Comparison of ENCODE assay signal across 8 cellular contexts in genomic region chr4:77158487-77158861, GRCh38. TPM values are rescaled to one million over a fixed set of nuclear protein-coding genes. Genes with fewer than 3 reads are reported as not detected.
A peak's percentile ranks its signal among the peaks of the same experiment; 100 is the strongest.
DNase-seq lines count a peak whose midpoint lies in the region; ATAC-seq, FAIRE-seq and TF ChIP-seq lines count a peak whose summit lies in the region.

No MANE protein-coding gene starts in this region.

- CTCF ChIA-PET in K562 (lab: Yijun Ruan, JAX; ENCODE audit: low intra/inter-chr PET ratio) = interaction anchor here (0.7 to 1.3 kb wide), 4 partner anchors 106 to 645 kb away, joined by 3 to 6 read pairs (median 3); no protein-coding TSS in a partner anchor

- no peaks in the 10 kb centered on the region for H3K27me3 ChIP-seq in K562 (ENCODE audit: control insufficient read depth in 2 of 2, insufficient read depth in 2 of 2, low read length in 2 of 2)
- H3K27me3 ChIP-seq in mesendoderm (ENCODE audit: insufficient read depth, low read length, poor library complexity) = no peaks in the 10 kb centered on the region
- no peaks in the 10 kb centered on the region for H3K27me3 ChIP-seq in foreskin keratinocyte

- no peaks in the 10 kb centered on the region for H4K20me1 ChIP-seq in K562 (replicated peaks; ENCODE audit: control insufficient read depth, insufficient read depth, low read length)

- peaks cover 3 to 17% of the 10 kb centered on the region in 2 experiments; a peak in 4 of 5 replicates for H3K4me1 ChIP-seq in K562 (replicated peaks in 1 of 2; ENCODE audit: control insufficient read depth in 2 of 2, insufficient read depth in 2 of 2, low read length in 2 of 2)
- H3K4me1 ChIP-seq in mesendoderm (ENCODE audit: control insufficient read depth, low read depth, low read length) = no peaks in the 10 kb centered on the region
- H3K4me1 ChIP-seq in foreskin keratinocyte = peaks cover 17% of the 10 kb centered on the region

- FAIRE-seq in K562 (lab: Jason Lieb, UNC) = no peak

- H3K79me1 ChIP-seq in mesendoderm (ENCODE audit: low read length) = no peaks in the 10 kb centered on the region

- H3K36me3 ChIP-seq in K562 (ENCODE audit: control insufficient read depth, insufficient read depth, low read length) (0 out of 3 replicates have a peak, but pooled peaks cover 3% of the 10 kb centered on the region), mesendoderm (ENCODE audit: control insufficient read depth, insufficient read depth, low read length) (peaks cover 4% of the 10 kb centered on the region)

- intact Hi-C loops in K562 (cut with micrococcal nuclease) = loop anchor here (5.0 kb wide), 2 partner anchors 51 to 106 kb away; no protein-coding TSS in a partner anchor
- intact Hi-C loops in left colon (cut with DNase I, micrococcal nuclease) = no loop called here

- TF ChIP-seq RAD21 in K562 (CRISPR knock-in tag; conservative IDR thresholded peaks at IDR 0.05 in 1 of 2, IDR thresholded peaks at IDR 0.05 in 1 of 2) = no peak

- H4K8ac ChIP-seq in mesendoderm (ENCODE audit: low read depth, low read length) = no peak overlapping the region

- peak overlapping the region; percentile 90 for H3K56ac ChIP-seq in mesendoderm (ENCODE audit: low read length)

- POLR2A ChIA-PET in K562 (lab: Yijun Ruan, JAX) = interaction anchor here (0.7 to 1.2 kb wide), 3 partner anchors 19 to 84 kb away, joined by 3 to 5 read pairs (median 4); no protein-coding TSS in a partner anchor

- H3K9ac ChIP-seq in K562 (ENCODE audit: insufficient read depth in 1 of 2, low read depth in 2 of 2, low read length in 2 of 2) = peak overlapping the region; percentile 78 to 96; a peak in 3 of 4 replicates
- peak overlapping the region; percentile 94 for H3K9ac ChIP-seq in mesendoderm (ENCODE audit: low read length)

- BruUV-seq in K562 (replicated peaks; lab: Mats Ljungman, UMichigan) = no TSS peak

- H2BK5ac ChIP-seq in mesendoderm (ENCODE audit: low read length) = no peak overlapping the region

- H3K27ac ChIP-seq in K562 (ENCODE audit: extremely low read depth, low read depth, low read length) (no peak overlapping the region), mesendoderm (ENCODE audit: low read depth, low read length) (peak overlapping the region; percentile 75), foreskin keratinocyte (no peak overlapping the region)

- no peak for TF ChIP-seq EP300 in K562 (IDR thresholded peaks at IDR 0.05; ENCODE audit: low read length)

- H3K9me1 ChIP-seq in K562 (ENCODE audit: control insufficient read depth, insufficient read depth, low read length) = no peaks in the 10 kb centered on the region

- no peak overlapping the region for H2AK5ac ChIP-seq in mesendoderm (ENCODE audit: low read length)

- H3K4me3 ChIP-seq in K562 = peak overlapping the region; percentile 73
- H3K4me3 ChIP-seq in mesendoderm (ENCODE audit: low read length) = peak overlapping the region; percentile 87

- TF ChIP-seq CTCF in K562 (IDR thresholded peaks at IDR 0.05 in 2 of 3, conservative IDR thresholded peaks at IDR 0.05 in 1 of 3; ENCODE audit: insufficient read depth in 2 of 3, low read depth in 1 of 3, low read length in 3 of 3) = no peak
- no peak for TF ChIP-seq CTCF in foreskin keratinocyte (conservative IDR thresholded peaks at IDR 0.05)

- peak; percentile 13 for DNase-seq in stimulated activated CD4-positive, alpha-beta T cell treated with anti-CD3 and anti-CD28 coated beads, Interleukin-4, amount 100 ng/mL, for 1 hour
- DNase-seq in stimulated activated CD4-positive, alpha-beta T cell treated with anti-CD3 and anti-CD28 coated beads, Interleukin-12 subunit alpha, Interleukin-12 subunit beta, amount 100 ng/mL, for 4 hours = no peak
- DNase-seq in K562 (ENCODE audit: extremely low read depth in 1 of 4, low spot score in 3 of 4) = peak in 3 of 4 experiments; percentile 17 to 22 (median 19)
- no peak for DNase-seq in mesendoderm
- no peak for DNase-seq in foreskin keratinocyte
- DNase-seq in left colon = no peak

- H3K79me2 ChIP-seq in K562 (ENCODE audit: control insufficient read depth, insufficient read depth, low read length) = no peaks in the 10 kb centered on the region
- H3K79me2 ChIP-seq in mesendoderm (ENCODE audit: control insufficient read depth, insufficient read depth, low read length) = peaks cover 10% of the 10 kb centered on the region

- no peak for ATAC-seq in K562
- ATAC-seq in foreskin keratinocyte = no peak
- no peak for ATAC-seq in GM21390 (IDR thresholded peaks at IDR 0.05; ENCODE audit: unreplicated experiment)
- ATAC-seq in HG02642 (IDR thresholded peaks at IDR 0.05; ENCODE audit: poor library complexity, unreplicated experiment) = no peak
- no peak for ATAC-seq in left colon

- no peak overlapping the region for H2BK15ac ChIP-seq in mesendoderm (replicated peaks; ENCODE audit: low read depth)

- no peak overlapping the region for H3K4ac ChIP-seq in mesendoderm (ENCODE audit: low read depth, low read length)

- in situ Hi-C loops in K562 (cut with MboI) = no loop called here

- H3K4me2 ChIP-seq in K562 (ENCODE audit: insufficient read depth, low read length) (peak overlapping the region; percentile 86), mesendoderm (ENCODE audit: low read length) (peak overlapping the region; percentile 82)

- no peak overlapping the region for H3K23ac ChIP-seq in mesendoderm (ENCODE audit: low read length)

- H4K5ac ChIP-seq in mesendoderm (ENCODE audit: low read length) = no peak overlapping the region

- H2BK120ac ChIP-seq in mesendoderm (ENCODE audit: low read depth, low read length) = no peak overlapping the region

- WGBS in K562 (ENCODE audit: insufficient coverage, low coverage, missing lambda C conversion rate) = 7% methylated on average over 6 of the region's 6 CpGs
- WGBS in mesendoderm (ENCODE audit: extremely low coverage, insufficient coverage, low lambda C conversion rate) = no CpG with 5 or more reads among the region's 6 CpGs

- no peaks in the 10 kb centered on the region for H3K9me3 ChIP-seq in K562 (replicated peaks; ENCODE audit: control insufficient read depth, insufficient read depth, low read depth, low read length)

- no peak overlapping the region for H3K18ac ChIP-seq in mesendoderm (ENCODE audit: low read length)

- peak overlapping the region; percentile 86 for H2AFZ ChIP-seq in K562 (ENCODE audit: low read depth, low read length)

- TF ChIP-seq POLR2A in K562 (conservative IDR thresholded peaks at IDR 0.05) = no peak

TF ChIP-seq in K562, 482 proteins besides CTCF, POLR2A, EP300 and RAD21:
- TF ChIP-seq ZZZ3 (IDR thresholded peaks at IDR 0.05) (no peak), PML (IDR thresholded peaks at IDR 0.05; ENCODE audit: low read length) (0 out of 2 replicates have a peak, but pooled peaks have one; percentile 30), TAL1 (IDR thresholded peaks at IDR 0.05) (no peak)
TF ChIP-seq in K562: peak in this region for 1.

RNA-seq across cellular contexts. Expression of gene CCNG2, which starts 1.5 kb away (rescaled TPM):
- 8.9 and 21.5 TPM in 2 replicates for total RNA-seq in K562 (2011; cell fraction: chromatin; rRNA removed; ENCODE audit: low replicate concordance)
- total RNA-seq in K562 (2011; cell fraction: nucleolus; rRNA removed) = 6.2 and 6.3 TPM in 2 replicates
- total RNA-seq in K562 (2011; cell fraction: nucleoplasm; rRNA removed) = 9.2 and 12.8 TPM in 2 replicates
- 1.00 and 1.0 TPM in 2 replicates for total RNA-seq in K562 (2014; rRNA removed)
- total RNA-seq in K562 (2014; rRNA removed; fragmentation: Illumina TruSeq; extraction: Trizol) = 2.9 and 3.6 TPM in 2 replicates
- 1.1 and 1.6 TPM in 2 replicates for total RNA-seq in K562 (2015; rRNA removed; fragmentation: Illumina TruSeq; extraction: Trizol)
- total RNA-seq in K562 (2021) = 3.9 and 5.8 TPM in 2 replicates
- 6.6 and 7.8 TPM in 2 replicates for polyA plus RNA-seq in K562 (2011; rRNA removed)
- 0.48 and 3.1 TPM in 2 replicates for polyA plus RNA-seq in K562 (2011; cell fraction: cytosol; rRNA removed)
- 5.6 and 16.1 TPM in 2 replicates for polyA plus RNA-seq in K562 (2011; cell fraction: nucleus; rRNA removed)
- 3.6 and 10.5 TPM in 2 replicates for polyA plus RNA-seq in K562 (2012)
- 4.2 and 4.4 TPM in 2 replicates for polyA plus RNA-seq in K562 (2014; fragmentation: Illumina TruSeq; extraction: Trizol)
- polyA plus RNA-seq in K562 (2014; fragmentation: Nextera tagmentation; extraction: Ambion mirVana) = 1 to 10 TPM in 1 of 2 experiments, under 1 TPM in 1; 0.49 to 1.5 TPM
- 1.3 and 3.9 TPM in 2 replicates for polyA plus RNA-seq in K562 (2014; rRNA removed)
- polyA minus RNA-seq in K562 (2011; rRNA and poly(A)+ RNA removed) = 3.4 and 5.7 TPM in 2 replicates
- polyA minus RNA-seq in K562 (2011; cell fraction: cytosol; rRNA and poly(A)+ RNA removed) = 1.2 and 1.6 TPM in 2 replicates
- 3.0 and 10.6 TPM in 2 replicates for polyA minus RNA-seq in K562 (2011; cell fraction: nucleus; rRNA and poly(A)+ RNA removed)
- 4.4 TPM for polyA plus RNA-seq in mesendoderm (2013, experiment 1 of 2)
- 3.6 TPM for polyA plus RNA-seq in mesendoderm (2013, experiment 2 of 2)
- 26.9 and 34.0 TPM in 2 replicates for total RNA-seq in foreskin keratinocyte
- polyA plus RNA-seq in foreskin keratinocyte = 8.5 and 13.9 TPM in 2 replicates
- total RNA-seq in left colon = 100 to 1,000 TPM in 1 of 2 donors, 10 to 100 TPM in 1; 53.0 to 117 TPM

Comparison
In these comparisons a context has a peak if more than half of its experiments do, and no peak if none do; other contexts are left out.
1. DNase-seq: peak in stimulated activated CD4-positive, alpha-beta T cell treated with anti-CD3 and anti-CD28 coated beads, Interleukin-4, amount 100 ng/mL, for 1 hour (single experiment) and K562 (3 of 4); none in stimulated activated CD4-positive, alpha-beta T cell treated with anti-CD3 and anti-CD28 coated beads, Interleukin-12 subunit alpha, Interleukin-12 subunit beta, amount 100 ng/mL, for 4 hours (single experiment), mesendoderm (single experiment), foreskin keratinocyte (0 of 2) and left colon (0 of 2).